24 cellular contexts compared by ENCODE assay signal in the genomic region with DNA sequence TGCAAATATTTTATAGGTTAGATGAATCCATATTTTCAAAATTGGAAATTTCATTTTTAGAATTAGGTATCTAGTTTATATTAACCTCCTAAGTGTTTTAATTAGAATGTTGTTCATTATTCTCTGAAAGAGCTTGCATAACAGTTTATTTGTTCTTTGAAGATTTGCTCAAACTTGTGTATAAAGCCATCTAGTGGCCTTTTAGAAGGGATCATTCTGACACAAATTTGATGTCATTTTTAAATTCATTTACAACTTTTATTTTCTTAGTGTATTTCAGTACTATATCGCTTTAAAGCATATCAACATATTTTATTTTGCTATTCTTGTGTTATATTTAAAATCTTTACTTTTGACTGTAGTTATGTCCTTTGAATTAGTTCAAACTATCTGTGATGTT.
A peak's percentile ranks its signal among the peaks of the same experiment; 100 is the strongest.
DNase-seq lines count a peak whose midpoint lies in the region; ATAC-seq, FAIRE-seq and TF ChIP-seq lines count a peak whose summit lies in the region.
"Had no signal": no experiment of that assay in that cellular context is flagged by ENCODE, and none has a peak within 500 bp of the region (broad histone marks: within the 10 kb centered on the region; RNA-seq: fewer than 3 reads in every experiment).

No MANE protein-coding gene starts in this region.

- H3K4me1 ChIP-seq in CD8-positive, alpha-beta memory T cell (ENCODE audit: insufficient read depth, low read length): no peaks in the 10 kb centered on the region
- H3K4me1 ChIP-seq: Caco-2 had no signal

- CTCF ChIA-PET in CD8-positive, alpha-beta memory T cell (lab: Charles Lee): no interaction called here

- H3K9me3 Mint-ChIP-seq in type B pancreatic cell: no peaks in the 10 kb centered on the region
- H3K9me3 Mint-ChIP-seq in CD8-positive, alpha-beta memory T cell: peaks cover 0 to 10% (median 2%) of the 10 kb centered on the region in 5 donors
- H3K9me3 Mint-ChIP-seq: CD4-positive, alpha-beta T cell had no signal

- H3K27ac Mint-ChIP-seq in type B pancreatic cell: no peak overlapping the region
- H3K27ac Mint-ChIP-seq in CD8-positive, alpha-beta memory T cell: no peak overlapping the region
- H3K27ac Mint-ChIP-seq: CD4-positive, alpha-beta T cell; IgD-negative memory B cell had no signal

- DNase-seq in OCI-M1 (lab: John Stamatoyannopoulos, UW) (peak; percentile 31), type B pancreatic cell (ENCODE audit: extremely low spot score, unreplicated experiment) (no peak), HT-29 (ENCODE audit: low spot score) (no peak)
- DNase-seq in CD8-positive, alpha-beta memory T cell: no peak
- DNase-seq: Caco-2; CD4-positive, alpha-beta T cell; DMS 273 treated with DMSO at 0.1 percent for 48 hours; DMS79 treated with DMSO at 0.1 percent for 48 hours; GOT3; Karpas-422; NCI-H1092; NCI-H1436; NCI-H1930; NCI-H345; NCI-H524; NCI-H82; RPMI8226; SHP77 had no signal

- ATAC-seq in GM18511 (IDR thresholded peaks at IDR 0.05; ENCODE audit: unreplicated experiment): no peak
- ATAC-seq: GM12878, HCT116 had no signal

- TF ChIP-seq CTCF in LNCAP (IDR thresholded peaks at IDR 0.05): peak; percentile 53; the same call in 1 of the 2 replicates
- TF ChIP-seq CTCF in type B pancreatic cell (conservative IDR thresholded peaks at IDR 0.05): peak; percentile 32

- peak; percentile 77 for FAIRE-seq in endometrium (lab: Jason Lieb, UNC)
- FAIRE-seq: GM12878 had no signal

- POLR2A ChIA-PET in CD8-positive, alpha-beta memory T cell (lab: Charles Lee): no interaction called here

- no peaks in the 10 kb centered on the region for H3K9me3 ChIP-seq in CD8-positive, alpha-beta memory T cell (ENCODE audit: low read length)
- H3K9me3 ChIP-seq: Caco-2 had no signal

- no peaks in the 10 kb centered on the region for H3K36me3 ChIP-seq in CD8-positive, alpha-beta memory T cell (ENCODE audit: insufficient read depth, low read length)

- H3K4me3 ChIP-seq in CD8-positive, alpha-beta memory T cell (ENCODE audit: low read length): no peak overlapping the region
- H3K4me3 ChIP-seq: GM12878 had no signal

- no peaks in the 10 kb centered on the region for H3K36me3 Mint-ChIP-seq in type B pancreatic cell
- no peaks in the 10 kb centered on the region for H3K36me3 Mint-ChIP-seq in CD8-positive, alpha-beta memory T cell
- H3K36me3 Mint-ChIP-seq: IgD-negative memory B cell had no signal

- H3K27me3 Mint-ChIP-seq in type B pancreatic cell: no peaks in the 10 kb centered on the region
- H3K27me3 Mint-ChIP-seq in CD8-positive, alpha-beta memory T cell: no peaks in the 10 kb centered on the region
- H3K27me3 Mint-ChIP-seq: CD4-positive, alpha-beta T cell; IgD-negative memory B cell had no signal

- H3K27ac ChIP-seq in CD8-positive, alpha-beta memory T cell (ENCODE audit: low read depth, low read length): no peak overlapping the region

- H3K4me3 Mint-ChIP-seq in type B pancreatic cell: no peak overlapping the region
- H3K4me3 Mint-ChIP-seq in CD8-positive, alpha-beta memory T cell: no peak overlapping the region
- H3K4me3 Mint-ChIP-seq: CD4-positive, alpha-beta T cell; IgD-negative memory B cell had no signal

- H3K4me1 Mint-ChIP-seq in type B pancreatic cell (ENCODE audit: unreplicated experiment): no peaks in the 10 kb centered on the region
- H3K4me1 Mint-ChIP-seq in CD8-positive, alpha-beta memory T cell: no peaks in the 10 kb centered on the region
- H3K4me1 Mint-ChIP-seq: IgD-negative memory B cell had no signal

- no peaks in the 10 kb centered on the region for H3K27me3 ChIP-seq in CD8-positive, alpha-beta memory T cell (ENCODE audit: insufficient read depth, low read length, poor library complexity, severe bottlenecking)
